ENCODE assay signal across 12 cellular contexts in genomic region chr5:37859805-37860204, GRCh38. TPM values are rescaled to one million over a fixed set of nuclear protein-coding genes. Genes with fewer than 3 reads are reported as not detected.
DNase-seq lines count a peak whose midpoint lies in the region; ATAC-seq, FAIRE-seq and TF ChIP-seq lines count a peak whose summit lies in the region.
"Had no signal": no experiment of that assay in that cellular context is flagged by ENCODE, and none has a peak within 500 bp of the region (broad histone marks: within the 10 kb centered on the region; RNA-seq: fewer than 3 reads in every experiment).

No MANE protein-coding gene starts in this region.

- H3K79me2 ChIP-seq in OCI-LY7 (ENCODE audit: insufficient read depth, low read depth, low read length): no peaks in the 10 kb centered on the region

- ATAC-seq in GM18511 (IDR thresholded peaks at IDR 0.05; ENCODE audit: unreplicated experiment): peak; percentile 99
- peak; percentile 94 for ATAC-seq in GM21528 (IDR thresholded peaks at IDR 0.05; ENCODE audit: low FRiP score, unreplicated experiment)
- peak; percentile 94 for ATAC-seq in HG03139 (IDR thresholded peaks at IDR 0.05; ENCODE audit: unreplicated experiment)
- ATAC-seq: CD8-positive, alpha-beta T cell had no signal

- H3K4me3 ChIP-seq in OCI-LY7 (ENCODE audit: low read depth, low read length, poor library complexity, severe bottlenecking): no peak overlapping the region

- peaks cover 30% of the 10 kb centered on the region for H3K27me3 Mint-ChIP-seq in chondrocyte (ENCODE audit: low read depth)

- no TSS peak for BruUV-seq in OCI-LY7 (replicated peaks; lab: Mats Ljungman, UMichigan)

- no peaks in the 10 kb centered on the region for H3K4me1 ChIP-seq in OCI-LY7 (ENCODE audit: insufficient read depth, low read length, poor library complexity, severe bottlenecking)

- H3K4me2 ChIP-seq in OCI-LY7 (ENCODE audit: low read length): no peak overlapping the region

- H3K9me2 ChIP-seq in OCI-LY7 (ENCODE audit: insufficient read depth, low read length): no peaks in the 10 kb centered on the region

- POLR2A ChIA-PET in OCI-LY7 (lab: Charles Lee): interaction anchor here (0.7 to 0.9 kb wide), 2 partner anchors 528 to 1861 kb away, joined by 3 to 4 read pairs; no protein-coding TSS in a partner anchor

- peaks cover 1% of the 10 kb centered on the region for H3K36me3 Mint-ChIP-seq in chondrocyte (ENCODE audit: low read depth)
- H3K36me3 Mint-ChIP-seq: CD8-positive, alpha-beta T cell had no signal

- peak; percentile 32 for DNase-seq in OCI-LY7 (ENCODE audit: low spot score)
- no peak for DNase-seq in chondrocyte (ENCODE audit: low spot score)
- no peak for DNase-seq in urothelium cell line (ENCODE audit: low spot score)
- DNase-seq in Ammon's horn (ENCODE audit: low spot score): no peak
- DNase-seq in EL: no peak
- DNase-seq: amniotic stem cell; CD8-positive, alpha-beta T cell; kidney; NCI-H1092 treated with DMSO at 0.1 percent for 48 hours had no signal

- no peaks in the 10 kb centered on the region for H3K9me3 ChIP-seq in OCI-LY7 (ENCODE audit: low read length)

- H3K27ac ChIP-seq in OCI-LY7 (ENCODE audit: low read depth, low read length, poor library complexity, severe bottlenecking): no peak overlapping the region

- FAIRE-seq in urothelium cell line (lab: Jason Lieb, UNC): no peak
- FAIRE-seq: kidney had no signal

- no peaks in the 10 kb centered on the region for H3K36me3 ChIP-seq in OCI-LY7 (ENCODE audit: insufficient read depth, low read length)

- no peak overlapping the region for H2AFZ ChIP-seq in OCI-LY7 (ENCODE audit: low read length)

- no peaks in the 10 kb centered on the region for H4K20me1 ChIP-seq in OCI-LY7 (ENCODE audit: insufficient read depth, low read length)

- intact Hi-C loops in OCI-LY7 (cut with micrococcal nuclease; ENCODE audit: unreplicated experiment): no loop called here

- peaks cover 8% of the 10 kb centered on the region for H3K9me3 Mint-ChIP-seq in chondrocyte (ENCODE audit: low read depth)

- H3K4me1 Mint-ChIP-seq in chondrocyte (ENCODE audit: low read depth): no peaks in the 10 kb centered on the region

- H3K4me3 Mint-ChIP-seq in chondrocyte (ENCODE audit: unreplicated experiment): no peak overlapping the region
- H3K4me3 Mint-ChIP-seq: CD8-positive, alpha-beta T cell had no signal

- TF ChIP-seq CTCF in OCI-LY7 (conservative IDR thresholded peaks at IDR 0.05; ENCODE audit: low read length): no peak
- no peak for TF ChIP-seq CTCF in chondrocyte (IDR thresholded peaks at IDR 0.05)

- CTCF ChIA-PET in OCI-LY7 (lab: Charles Lee; ENCODE audit: unreplicated experiment): no interaction called here

- H3K27ac Mint-ChIP-seq in chondrocyte (ENCODE audit: unreplicated experiment): no peak overlapping the region
- H3K27ac Mint-ChIP-seq: CD8-positive, alpha-beta T cell had no signal

RNA-seq across cellular contexts. Expression of gene GDNF, which starts 20.0 kb away (rescaled TPM):
- 0.03 TPM in 1 of 2 replicates, not detected in the other for total RNA-seq in OCI-LY7 (2014; rRNA removed; shearing (Covaris generic))
- total RNA-seq in OCI-LY7 (2022): not detected in 2 replicates
- total RNA-seq in chondrocyte: 0.39 to 1.1 TPM (median 0.69 TPM) in 3 replicates
- total RNA-seq: CD8-positive, alpha-beta T cell had no signal
